ENCODE assay signal across 8 cellular contexts in the genomic region with DNA sequence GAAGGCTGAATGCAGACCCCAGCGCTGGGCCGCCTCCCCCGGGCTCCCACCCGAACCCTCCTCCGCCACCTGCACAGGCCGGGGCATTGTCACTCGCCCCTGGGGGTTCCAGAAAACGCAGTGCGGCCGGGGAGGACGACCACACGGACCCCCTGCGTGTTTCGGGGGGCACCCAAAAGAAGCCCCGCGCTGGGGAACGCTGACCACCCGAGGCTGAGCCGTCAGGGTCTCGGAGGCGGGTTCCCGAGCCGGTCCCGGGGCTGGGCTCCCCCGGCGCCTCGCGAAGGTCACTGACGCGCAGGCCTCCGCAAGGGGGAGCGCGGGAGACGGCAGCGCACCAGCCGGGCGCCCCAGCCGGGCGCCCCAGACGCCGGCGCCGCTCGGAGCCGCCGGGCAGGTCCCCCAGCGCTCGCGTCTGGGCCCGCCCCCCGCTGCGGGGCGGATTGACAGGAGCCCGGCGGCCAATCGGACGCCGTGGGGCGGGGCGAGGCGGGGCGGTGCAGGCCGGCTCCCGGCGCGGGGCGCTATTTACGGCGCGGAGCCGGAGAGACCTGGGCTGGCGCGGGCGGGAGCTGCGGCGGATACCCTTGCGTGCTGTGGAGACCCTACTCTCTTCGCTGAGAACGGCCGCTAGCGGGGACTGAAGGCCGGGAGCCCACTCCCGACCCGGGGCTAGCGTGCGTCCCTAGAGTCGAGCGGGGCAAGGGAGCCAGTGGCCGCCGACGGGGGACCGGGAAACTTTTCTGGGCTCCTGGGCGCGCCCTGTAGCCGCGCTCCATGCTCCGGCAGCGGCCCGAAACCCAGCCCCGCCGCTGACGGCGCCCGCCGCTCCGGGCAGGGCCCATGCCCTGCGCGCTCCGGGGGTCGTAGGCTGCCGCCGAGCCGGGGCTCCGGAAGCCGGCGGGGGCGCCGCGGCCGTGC. TPM values are rescaled to one million over a fixed set of nuclear protein-coding genes. Genes with fewer than 3 reads are reported as not detected.
DNase-seq lines count a peak whose midpoint lies in the region; ATAC-seq, FAIRE-seq and TF ChIP-seq lines count a peak whose summit lies in the region.

TSS of gene BAMBI (plus strand) at position 554 of the 921 bp plus-strand sequence. CDS start 377 bp downstream, outside the sequence.

- peak within 1 kb of the TSS; percentile 72 for H3K4me3 Mint-ChIP-seq in activated naive CD4-positive, alpha-beta T cell treated with anti-CD3 and anti-CD28 coated beads, Interleukin-2, amount 10 ng/mL, durations not matched to agents 7 days and 5 days

- TF ChIP-seq EP300 in suprapubic skin (IDR thresholded peaks at IDR 0.05), result no peak

- peak; percentile 98 for TF ChIP-seq POLR2A in H54 (IDR thresholded peaks at IDR 0.05; ENCODE audit: low read depth, low read length)
- TF ChIP-seq POLR2A in suprapubic skin (IDR thresholded peaks at IDR 0.05), result peak; percentile 39 to 43

- peak within 1 kb of the TSS; percentile 80 for H3K27ac ChIP-seq in suprapubic skin

- peak in 1 of 3 donors; percentile 7 for TF ChIP-seq CTCF in omental fat pad (IDR thresholded peaks at IDR 0.05)
- TF ChIP-seq CTCF in suprapubic skin (IDR thresholded peaks at IDR 0.05), result peak; percentile 46 to 88

- H3K27me3 Mint-ChIP-seq in activated naive CD4-positive, alpha-beta T cell treated with anti-CD3 and anti-CD28 coated beads, Interleukin-2, amount 10 ng/mL, durations not matched to agents 7 days and 5 days, result peaks cover 83% of the 10 kb centered on the region

- DNase-seq in GF-D8 (lab: John Stamatoyannopoulos, UW) (peak; percentile 57), H54 (ENCODE audit: insufficient read length, low spot score) (peak; percentile 81), LoVo (ENCODE audit: low spot score) (peak; percentile 97), SK-N-DZ (ENCODE audit: low spot score) (peak; percentile 86), glomerular visceral epithelial cell (ENCODE audit: extremely low spot score) (peak; percentile 95), omental fat pad (ENCODE audit: low spot score) (peak; percentile 61), suprapubic skin (ENCODE audit: low spot score in 2 of 2) (peak; percentile 87 to 91)
- peak; percentile 93 for DNase-seq in activated naive CD4-positive, alpha-beta T cell treated with anti-CD3 and anti-CD28 coated beads, Interleukin-2, amount 10 ng/mL, durations not matched to agents 7 days and 5 days

- no peaks in the 10 kb centered on the region for H3K9me3 Mint-ChIP-seq in activated naive CD4-positive, alpha-beta T cell treated with anti-CD3 and anti-CD28 coated beads, Interleukin-2, amount 10 ng/mL, durations not matched to agents 7 days and 5 days

- peaks cover 28% of the 10 kb centered on the region for H3K4me1 Mint-ChIP-seq in activated naive CD4-positive, alpha-beta T cell treated with anti-CD3 and anti-CD28 coated beads, Interleukin-2, amount 10 ng/mL, durations not matched to agents 7 days and 5 days

- H3K36me3 ChIP-seq in suprapubic skin, result no peaks in the 10 kb centered on the region

- no peaks in the 10 kb centered on the region for H3K9me3 ChIP-seq in suprapubic skin

- ATAC-seq in omental fat pad (ENCODE audit: low FRiP score), result peak; percentile 97

- H3K4me1 ChIP-seq in suprapubic skin, result peaks cover 23% of the 10 kb centered on the region

- peaks cover 68% of the 10 kb centered on the region for H3K27me3 ChIP-seq in suprapubic skin

- CTCF ChIA-PET in activated naive CD4-positive, alpha-beta T cell treated with anti-CD3 and anti-CD28 coated beads, Interleukin-2, amount 10 ng/mL, durations not matched to agents 7 days and 5 days (lab: Charles Lee), result interaction anchor here (0.8 to 1.7 kb wide), 2 partner anchors 13 to 627 kb away, joined by 3 to 8 read pairs; no protein-coding TSS in a partner anchor

- WGBS in suprapubic skin, result 0% methylated on average over 15 of the region's 120 CpGs

- no peak within 1 kb of the TSS for H3K27ac Mint-ChIP-seq in activated naive CD4-positive, alpha-beta T cell treated with anti-CD3 and anti-CD28 coated beads, Interleukin-2, amount 10 ng/mL, durations not matched to agents 7 days and 5 days

- FAIRE-seq in H54 (lab: Jason Lieb, UNC), result no peak

- no peaks in the 10 kb centered on the region for H3K36me3 Mint-ChIP-seq in activated naive CD4-positive, alpha-beta T cell treated with anti-CD3 and anti-CD28 coated beads, Interleukin-2, amount 10 ng/mL, durations not matched to agents 7 days and 5 days

- H3K4me3 ChIP-seq in suprapubic skin, result peak within 1 kb of the TSS; percentile 76

RNA-seq across cellular contexts. Expression of gene BAMBI, which starts in this region (rescaled TPM):
- 21.9 and 23.1 TPM in 2 replicates for polyA plus RNA-seq in SK-N-DZ (2014; cell fraction: cytosol; rRNA removed)
- polyA plus RNA-seq in SK-N-DZ (2014; cell fraction: nucleus; rRNA removed), result 27.5 and 29.4 TPM in 2 replicates
- total RNA-seq in omental fat pad (10 to 100 TPM in 3 of 4 donors, 1 to 10 TPM in 1; 6.9 to 20.5 (median 13.3) TPM), suprapubic skin (10 to 100 TPM; 10.6 to 16.1 (median 13.0) TPM)

Comparison
In these comparisons a context has a peak if more than half of its experiments do, and no peak if none do; other contexts are left out.
1. Peak in every context shown above with its lines: DNase-seq, ATAC-seq, H3K4me3 ChIP-seq and H3K27ac ChIP-seq.